Comparison of ENCODE assay signal across 8 cellular contexts in genomic region chr10:104332243-104333036, GRCh38. TPM values are rescaled to one million over a fixed set of nuclear protein-coding genes. Genes with fewer than 3 reads are reported as not detected.
DNase-seq lines count a peak whose midpoint lies in the region; ATAC-seq, FAIRE-seq and TF ChIP-seq lines count a peak whose summit lies in the region.

No MANE protein-coding gene starts in this region.

- intact Hi-C loops in A673 (cut with micrococcal nuclease; ENCODE audit: unreplicated experiment) = no loop called here

- H3K27me3 Mint-ChIP-seq in nephron (ENCODE audit: low read depth) = peaks cover 3% of the 10 kb centered on the region

- H3K4me1 Mint-ChIP-seq in nephron = peaks cover 87% of the 10 kb centered on the region

- POLR2A ChIA-PET in A673 (lab: Charles Lee; ENCODE audit: low non-redundant PET) = no interaction called here

- BruUV-seq in A673 (replicated peaks; lab: Mats Ljungman, UMichigan) = no TSS peak

- no peak for FAIRE-seq in HTR-8/SVneo (lab: Jason Lieb, UNC)

- H3K9me3 ChIP-seq in A673 (ENCODE audit: low read depth, low read length, poor library complexity, severe bottlenecking) (no peaks in the 10 kb centered on the region), RWPE2 (ENCODE audit: severe bottlenecking) (no peaks in the 10 kb centered on the region)

- no peak for TF ChIP-seq POLR2A in erythroblast (IDR thresholded peaks at IDR 0.05; ENCODE audit: low read length)

- DNase-seq in A673 (ENCODE audit: low spot score) (no peak), RWPE2 (ENCODE audit: low spot score) (no peak), erythroblast (lab: John Stamatoyannopoulos, UW) (peak; percentile 80 to 83), hepatic stellate cell (ENCODE audit: low spot score) (no peak), middle frontal gyrus (ENCODE audit: extremely low spot score, low spot score) (no peak), HTR-8/SVneo (ENCODE audit: insufficient read length, low spot score) (no peak)

- no peak for TF ChIP-seq CTCF in A673 (conservative IDR thresholded peaks at IDR 0.05; ENCODE audit: low read depth, low read length)
- TF ChIP-seq CTCF in RWPE2 (IDR thresholded peaks at IDR 0.05; ENCODE audit: poor library complexity, severe bottlenecking) = no peak
- TF ChIP-seq CTCF in nephron (IDR thresholded peaks at IDR 0.05; ENCODE audit: unreplicated experiment in 3 of 3) = no peak

- H3K27ac Mint-ChIP-seq in nephron = peak overlapping the region; percentile 74 to 100 (median 99)

- H3K9me3 Mint-ChIP-seq in nephron = no peaks in the 10 kb centered on the region

- H3K27ac ChIP-seq in A673 (ENCODE audit: low read depth, low read length, poor library complexity, severe bottlenecking) = peak overlapping the region; percentile 81
- peak overlapping the region; percentile 99 for H3K27ac ChIP-seq in RWPE2 (ENCODE audit: poor library complexity, severe bottlenecking)

- H3K4me3 Mint-ChIP-seq in nephron = peak overlapping the region in 2 of 3 experiments; percentile 14 to 65

- no peaks in the 10 kb centered on the region for H3K36me3 Mint-ChIP-seq in nephron (ENCODE audit: low read depth)

- ATAC-seq in RWPE2 (ENCODE audit: low read depth) (no peak), esophagus mucosa (no peak)

- CTCF ChIA-PET in A673 (lab: Charles Lee) = no interaction called here

- H3K36me3 ChIP-seq in A673 (ENCODE audit: insufficient read depth, low read length, poor library complexity, severe bottlenecking) = no peaks in the 10 kb centered on the region
- H3K36me3 ChIP-seq in RWPE2 (ENCODE audit: low read depth) = peaks cover 7% of the 10 kb centered on the region

- H3K27me3 ChIP-seq in A673 (replicated peaks; ENCODE audit: insufficient read depth, low read depth, low read length, poor library complexity) (no peaks in the 10 kb centered on the region), RWPE2 (ENCODE audit: insufficient read depth, poor library complexity, severe bottlenecking) (no peaks in the 10 kb centered on the region)

- peaks cover 74% of the 10 kb centered on the region for H3K4me1 ChIP-seq in A673 (ENCODE audit: insufficient read depth, low read length, poor library complexity, severe bottlenecking)
- peaks cover 68% of the 10 kb centered on the region for H3K4me1 ChIP-seq in RWPE2 (ENCODE audit: insufficient read depth, poor library complexity, severe bottlenecking)

- H3K4me3 ChIP-seq in A673 (ENCODE audit: low read depth, low read length, poor library complexity, severe bottlenecking) (no peak overlapping the region), RWPE2 (ENCODE audit: severe bottlenecking) (no peak overlapping the region)

RNA-seq across cellular contexts. Expression of gene ITPRIP, which starts 5.8 kb away (rescaled TPM):
- total RNA-seq in A673 (2021) = 23.1 and 24.8 TPM in 2 replicates
- total RNA-seq in esophagus mucosa = 74.4 TPM

RNA-seq across cellular contexts. Expression of gene CFAP58, which starts 21.2 kb away (rescaled TPM):
- total RNA-seq in A673 (2021) (0.17 and 0.52 TPM in 2 replicates), esophagus mucosa (0.12 TPM)

Comparison
In these comparisons a context has a peak if more than half of its experiments do, and no peak if none do; other contexts are left out.
1. DNase-seq: peak in erythroblast (2 of 2); none in A673 (single experiment), RWPE2 (single experiment), hepatic stellate cell (single experiment), middle frontal gyrus (single experiment) and HTR-8/SVneo (single experiment).